Comparison of ENCODE assay signal across 19 cellular contexts in the genomic region with DNA sequence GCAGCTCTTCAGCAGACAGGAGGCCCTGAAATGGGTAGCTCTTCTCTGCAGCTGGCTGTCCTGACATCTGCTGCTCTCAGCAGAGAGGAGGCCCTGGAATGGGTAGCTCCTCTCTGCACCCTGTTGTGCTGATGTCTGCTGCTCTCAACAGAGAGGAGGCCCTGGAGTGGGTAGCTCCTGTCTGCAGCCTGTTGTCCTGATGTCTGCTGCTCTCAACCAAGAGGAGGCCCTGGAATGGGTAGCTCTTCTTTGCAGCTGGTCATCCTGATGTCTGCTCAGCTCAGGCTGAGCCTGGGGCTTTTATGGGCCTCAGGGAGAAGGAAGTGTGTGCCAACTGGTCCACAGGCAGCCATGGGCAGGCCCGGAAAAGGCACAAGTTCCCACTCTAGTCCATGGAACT.
A peak's percentile ranks its signal among the peaks of the same experiment; 100 is the strongest.
DNase-seq lines count a peak whose midpoint lies in the region; ATAC-seq and TF ChIP-seq lines count a peak whose summit lies in the region.
"Had no signal": no experiment of that assay in that cellular context is flagged by ENCODE, and none has a peak within 500 bp of the region (broad histone marks: within the 10 kb centered on the region; RNA-seq: fewer than 3 reads in every experiment).

No MANE protein-coding gene starts in this region.

- H3K4me3 Mint-ChIP-seq in activated CD4-positive, alpha-beta memory T cell treated with anti-CD3 and anti-CD28 coated beads for 36 hours: no peak overlapping the region
- H3K4me3 Mint-ChIP-seq in activated CD4-positive, alpha-beta memory T cell treated with anti-CD3 and anti-CD28 coated beads, Interleukin-2, amount 10 ng/mL, durations not matched to agents 7 days and 5 days: no peak overlapping the region
- no peak overlapping the region for H3K4me3 Mint-ChIP-seq in T-helper 17 cell

- H3K4me3 ChIP-seq in mesendoderm (ENCODE audit: low read length) (no peak overlapping the region), lower leg skin (ENCODE audit: low read depth, poor library complexity, severe bottlenecking) (no peak overlapping the region)
- H3K4me3 ChIP-seq: colonic mucosa, smooth muscle cell, tibial artery had no signal

- H3K4ac ChIP-seq in mesendoderm (ENCODE audit: low read depth, low read length): no peak overlapping the region

- CTCF ChIA-PET in activated CD4-positive, alpha-beta memory T cell treated with anti-CD3 and anti-CD28 coated beads for 36 hours (lab: Charles Lee): interaction anchor here (0.9 kb wide), 1 partner anchor 148 kb away, joined by 4 read pairs; no protein-coding TSS in a partner anchor
- CTCF ChIA-PET in activated CD4-positive, alpha-beta memory T cell treated with anti-CD3 and anti-CD28 coated beads, Interleukin-2, amount 10 ng/mL, durations not matched to agents 7 days and 5 days (lab: Charles Lee): interaction anchor here (0.6 kb wide), 1 partner anchor 13 kb away, joined by 3 read pairs; no protein-coding TSS in a partner anchor

- H3K4me2 ChIP-seq in mesendoderm (ENCODE audit: low read length): no peak overlapping the region
- H3K4me2 ChIP-seq: smooth muscle cell had no signal

- H2BK120ac ChIP-seq in mesendoderm (ENCODE audit: low read depth, low read length): no peak overlapping the region

- TF ChIP-seq POLR2A in lower leg skin (IDR thresholded peaks at IDR 0.05): no peak

- H2AK5ac ChIP-seq in mesendoderm (ENCODE audit: low read length): no peak overlapping the region

- H2BK15ac ChIP-seq in mesendoderm (replicated peaks; ENCODE audit: low read depth): no peak overlapping the region

- TF ChIP-seq CTCF in lower leg skin (IDR thresholded peaks at IDR 0.05): no peak

- POLR2A ChIA-PET in activated CD4-positive, alpha-beta memory T cell treated with anti-CD3 and anti-CD28 coated beads for 36 hours (lab: Charles Lee): no interaction called here
- POLR2A ChIA-PET in activated CD4-positive, alpha-beta memory T cell treated with anti-CD3 and anti-CD28 coated beads, Interleukin-2, amount 10 ng/mL, durations not matched to agents 7 days and 5 days (lab: Charles Lee): no interaction called here

- H3K23ac ChIP-seq in mesendoderm (ENCODE audit: low read length): no peak overlapping the region

- no peaks in the 10 kb centered on the region for H3K36me3 ChIP-seq in mesendoderm (ENCODE audit: control insufficient read depth, insufficient read depth, low read length)
- H3K36me3 ChIP-seq: colonic mucosa had no signal

- no peak overlapping the region for H3K27ac Mint-ChIP-seq in activated CD4-positive, alpha-beta memory T cell treated with anti-CD3 and anti-CD28 coated beads for 36 hours
- no peak overlapping the region for H3K27ac Mint-ChIP-seq in activated CD4-positive, alpha-beta memory T cell treated with anti-CD3 and anti-CD28 coated beads, Interleukin-2, amount 10 ng/mL, durations not matched to agents 7 days and 5 days
- H3K27ac Mint-ChIP-seq in T-helper 17 cell: peak overlapping the region; percentile 8
- H3K27ac Mint-ChIP-seq: IgD-negative memory B cell had no signal

- WGBS in mesendoderm (ENCODE audit: extremely low coverage, insufficient coverage, low lambda C conversion rate): no CpG with 5 or more reads among the region's 1 CpG
- 100% methylated on average over 1 of the region's 1 CpG; no CpG with 5 or more reads in 1 of the 2 donors for WGBS in lower leg skin, 2 donors

- peaks cover 18% of the 10 kb centered on the region for H3K4me1 Mint-ChIP-seq in activated CD4-positive, alpha-beta memory T cell treated with anti-CD3 and anti-CD28 coated beads for 36 hours (ENCODE audit: low read depth)
- peaks cover 4% of the 10 kb centered on the region for H3K4me1 Mint-ChIP-seq in activated CD4-positive, alpha-beta memory T cell treated with anti-CD3 and anti-CD28 coated beads, Interleukin-2, amount 10 ng/mL, durations not matched to agents 7 days and 5 days
- H3K4me1 Mint-ChIP-seq in T-helper 17 cell: peaks cover 9% of the 10 kb centered on the region

- no peak overlapping the region for H3K18ac ChIP-seq in mesendoderm (ENCODE audit: low read length)

- TF ChIP-seq EP300 in Ishikawa (IDR thresholded peaks at IDR 0.05; ENCODE audit: borderline replicate concordance): no peak

- peaks cover 7% of the 10 kb centered on the region for H3K79me1 ChIP-seq in mesendoderm (ENCODE audit: low read length)

- no peaks in the 10 kb centered on the region for H3K79me2 ChIP-seq in mesendoderm (ENCODE audit: control insufficient read depth, insufficient read depth, low read length)

- H3K9me3 ChIP-seq in T-helper 17 cell (ENCODE audit: control insufficient read depth, low read length, poor library complexity, severe bottlenecking): no peaks in the 10 kb centered on the region
- H3K9me3 ChIP-seq: colonic mucosa had no signal

- peaks cover 24% of the 10 kb centered on the region for H3K36me3 Mint-ChIP-seq in activated CD4-positive, alpha-beta memory T cell treated with anti-CD3 and anti-CD28 coated beads for 36 hours
- peaks cover 29% of the 10 kb centered on the region for H3K36me3 Mint-ChIP-seq in activated CD4-positive, alpha-beta memory T cell treated with anti-CD3 and anti-CD28 coated beads, Interleukin-2, amount 10 ng/mL, durations not matched to agents 7 days and 5 days (ENCODE audit: low read depth)
- H3K36me3 Mint-ChIP-seq in T-helper 17 cell (ENCODE audit: low read depth): no peaks in the 10 kb centered on the region

- no peak overlapping the region for H3K27ac ChIP-seq in mesendoderm (ENCODE audit: low read depth, low read length)
- H3K27ac ChIP-seq: colonic mucosa, HL-60, tibial artery had no signal

- intact Hi-C loops in activated CD4-positive, alpha-beta memory T cell treated with anti-CD3 and anti-CD28 coated beads for 36 hours (cut with micrococcal nuclease): no loop called here
- intact Hi-C loops in lower leg skin (cut with DNase I; ENCODE audit: low total_unique reads): no loop called here

- DNase-seq in activated CD4-positive, alpha-beta memory T cell treated with anti-CD3 and anti-CD28 coated beads for 36 hours: peak; percentile 23
- DNase-seq in activated CD4-positive, alpha-beta memory T cell treated with anti-CD3 and anti-CD28 coated beads, Interleukin-2, amount 10 ng/mL, durations not matched to agents 7 days and 5 days: no peak
- DNase-seq in T-helper 17 cell (no peak), mesendoderm (peak; percentile 80), NOMO-1 treated with dmso at 0.1 percent for 144 hours (lab: John Stamatoyannopoulos, UW; ENCODE audit: unreplicated experiment) (no peak), lower leg skin (ENCODE audit: low spot score in 2 of 2) (no peak)
- DNase-seq: activated CD8-positive, alpha-beta memory T cell treated with anti-CD3 and anti-CD28 coated beads, Interleukin-2, amount 50 U/mL, for 48 hours; colonic mucosa; glutamatergic neuron; NK-92 treated with Interleukin-12 subunit alpha and Interleukin-12 subunit beta, amount 100 ng/mL, for 24 hours; stimulated activated CD4-positive, alpha-beta T cell treated with anti-CD3 and anti-CD28 coated beads, Interleukin-2, amount 100 ng/mL, for 48 hours; stimulated activated naive CD8-positive, alpha-beta T cell treated with anti-CD3 and anti-CD28 coated beads, Interleukin-15, Interleukin-2, amounts not matched to agents 100 U/mL and 50 U/mL, for 24 hours; SW 1271; tibial artery had no signal

- H3K9ac ChIP-seq in mesendoderm (ENCODE audit: low read length): no peak overlapping the region

- H2BK5ac ChIP-seq in mesendoderm (ENCODE audit: low read length): no peak overlapping the region

- H3K27me3 ChIP-seq in mesendoderm (ENCODE audit: insufficient read depth, low read length, poor library complexity): no peaks in the 10 kb centered on the region
- H3K27me3 ChIP-seq: colonic mucosa, tibial artery had no signal

- no peak overlapping the region for H3K56ac ChIP-seq in mesendoderm (ENCODE audit: low read length)

- no peaks in the 10 kb centered on the region for H3K4me1 ChIP-seq in mesendoderm (ENCODE audit: control insufficient read depth, low read depth, low read length)
- H3K4me1 ChIP-seq: colonic mucosa, tibial artery had no signal

- no peak overlapping the region for H4K8ac ChIP-seq in mesendoderm (ENCODE audit: low read depth, low read length)

- no peak for TF ChIP-seq RAD21 in Ishikawa (IDR thresholded peaks at IDR 0.05; ENCODE audit: low read depth)

- H4K5ac ChIP-seq in mesendoderm (ENCODE audit: low read length): no peak overlapping the region

- ATAC-seq in T-helper 17 cell: no peak
- ATAC-seq in HG03025 (IDR thresholded peaks at IDR 0.05; ENCODE audit: low FRiP score, unreplicated experiment): no peak
- ATAC-seq: stimulated activated naive CD8-positive, alpha-beta T cell treated with anti-CD3 and anti-CD28 coated beads, Interleukin-15, Interleukin-2, amounts not matched to agents 100 U/mL and 50 U/mL, for 24 hours had no signal

- H3K9me3 Mint-ChIP-seq in activated CD4-positive, alpha-beta memory T cell treated with anti-CD3 and anti-CD28 coated beads for 36 hours: peaks cover 18% of the 10 kb centered on the region
- peaks cover 12% of the 10 kb centered on the region for H3K9me3 Mint-ChIP-seq in activated CD4-positive, alpha-beta memory T cell treated with anti-CD3 and anti-CD28 coated beads, Interleukin-2, amount 10 ng/mL, durations not matched to agents 7 days and 5 days

- H3K27me3 Mint-ChIP-seq in activated CD4-positive, alpha-beta memory T cell treated with anti-CD3 and anti-CD28 coated beads for 36 hours: no peaks in the 10 kb centered on the region
- no peaks in the 10 kb centered on the region for H3K27me3 Mint-ChIP-seq in activated CD4-positive, alpha-beta memory T cell treated with anti-CD3 and anti-CD28 coated beads, Interleukin-2, amount 10 ng/mL, durations not matched to agents 7 days and 5 days
- no peaks in the 10 kb centered on the region for H3K27me3 Mint-ChIP-seq in T-helper 17 cell
- H3K27me3 Mint-ChIP-seq: IgD-negative memory B cell had no signal

TF ChIP-seq in Ishikawa, 13 proteins besides CTCF, POLR2A, EP300 and RAD21:
- TF ChIP-seq NFIC (IDR thresholded peaks at IDR 0.05) (no peak), CREB1 (IDR thresholded peaks at IDR 0.05; ENCODE audit: low read depth) (no peak), USF1 (IDR thresholded peaks at IDR 0.05) (0 out of 2 replicates have a peak, but pooled peaks have one; percentile 16), ZBTB7A (IDR thresholded peaks at IDR 0.05; ENCODE audit: low read depth) (no peak)

Comparison
In these comparisons a context has a peak if more than half of its experiments do, and no peak if none do; other contexts are left out.
1. DNase-seq: peak in activated CD4-positive, alpha-beta memory T cell treated with anti-CD3 and anti-CD28 coated beads for 36 hours (single experiment) and mesendoderm (single experiment); none in activated CD4-positive, alpha-beta memory T cell treated with anti-CD3 and anti-CD28 coated beads, Interleukin-2, amount 10 ng/mL, durations not matched to agents 7 days and 5 days (single experiment), T-helper 17 cell (0 of 3), NOMO-1 treated with dmso at 0.1 percent for 144 hours (single experiment) and lower leg skin (0 of 2).